Comparison of ENCODE assay signal across 20 cellular contexts in genomic region chr12:23921099-23921846, GRCh38. TPM values are rescaled to one million over a fixed set of nuclear protein-coding genes. Genes with fewer than 3 reads are reported as not detected.
DNase-seq lines count a peak whose midpoint lies in the region; ATAC-seq and TF ChIP-seq lines count a peak whose summit lies in the region.
"Had no signal": no experiment of that assay in that cellular context is flagged by ENCODE, and none has a peak within 500 bp of the region (broad histone marks: within the 10 kb centered on the region; RNA-seq: fewer than 3 reads in every experiment).

No MANE protein-coding gene starts in this region.

- no peak for ATAC-seq in SK-N-SH treated with all-trans-retinoic acid at 6 μM for 48 hours

- TF ChIP-seq POLR2A in spleen (IDR thresholded peaks at IDR 0.05), result no peak

- H3K4me3 ChIP-seq in SK-N-SH (ENCODE audit: low read depth in 2 of 2, low read length in 1 of 2) (no peak overlapping the region), MM.1S (ENCODE audit: low read length) (peak overlapping the region; percentile 48), endodermal cell (ENCODE audit: low read length) (no peak overlapping the region), spleen (peak overlapping the region in 1 of 8 donors; percentile 4)
- H3K4me3 ChIP-seq: HAP-1, sigmoid colon had no signal

- peaks cover 1% of the 10 kb centered on the region for H3K36me3 Mint-ChIP-seq in endodermal cell (ENCODE audit: low read depth)
- no peaks in the 10 kb centered on the region for H3K36me3 Mint-ChIP-seq in endothelial cell (ENCODE audit: low read depth, unreplicated experiment)
- H3K36me3 Mint-ChIP-seq: activated naive CD8-positive, alpha-beta T cell treated with anti-CD3 and anti-CD28 coated beads, Interleukin-2, amount 10 ng/mL, durations not matched to agents 7 days and 5 days had no signal

- POLR2A ChIA-PET in SK-N-SH (lab: Yijun Ruan, JAX), result no interaction called here

- WGBS in SK-N-SH (ENCODE audit: low lambda C conversion rate), result 45% methylated on average over 5 of the region's 5 CpGs
- WGBS in endodermal cell (ENCODE audit: insufficient coverage in 1 of 2, insufficient read length in 1 of 2), 2 experiments, result 79 to 100% methylated on average over 4 to 5 of the region's 5 CpGs
- WGBS in spleen, 5 donors, result 59 to 76% (median 66%) methylated on average over 5 of the region's 5 CpGs

- H3K27me3 ChIP-seq in SK-N-SH (ENCODE audit: insufficient read depth) (no peaks in the 10 kb centered on the region), MM.1S (replicated peaks; ENCODE audit: insufficient read depth, low read length) (no peaks in the 10 kb centered on the region), endodermal cell (ENCODE audit: control insufficient read depth, insufficient read depth, low read length, poor library complexity, severe bottlenecking) (no peaks in the 10 kb centered on the region), spleen (replicated peaks in 1 of 7) (no peaks in the 10 kb centered on the region)
- H3K27me3 ChIP-seq: sigmoid colon had no signal

- H3K4me1 ChIP-seq in SK-N-SH (ENCODE audit: control insufficient read depth in 1 of 2, insufficient read depth in 2 of 2, low read depth in 1 of 2, low read length in 1 of 2) (no peaks in the 10 kb centered on the region), MM.1S (ENCODE audit: low read length) (no peaks in the 10 kb centered on the region), endodermal cell (ENCODE audit: control insufficient read depth, insufficient read depth, low read length) (no peaks in the 10 kb centered on the region), spleen (no peaks in the 10 kb centered on the region)
- H3K4me1 ChIP-seq: HAP-1, sigmoid colon had no signal

- no peaks in the 10 kb centered on the region for H3K9me3 ChIP-seq in SK-N-SH
- no peaks in the 10 kb centered on the region for H3K9me3 ChIP-seq in MM.1S (replicated peaks; ENCODE audit: insufficient read depth, low read length)
- H3K9me3 ChIP-seq in endodermal cell (ENCODE audit: control insufficient read depth, low read length), result no peaks in the 10 kb centered on the region
- H3K9me3 ChIP-seq in spleen, result no peaks in the 10 kb centered on the region
- H3K9me3 ChIP-seq: HAP-1, sigmoid colon had no signal

- TF ChIP-seq CTCF in SK-N-SH (IDR thresholded peaks at IDR 0.05), result no peak
- TF ChIP-seq CTCF in MM.1S (IDR thresholded peaks at IDR 0.05; ENCODE audit: low read length), result no peak
- no peak for TF ChIP-seq CTCF in endodermal cell (conservative IDR thresholded peaks at IDR 0.05)
- no peak for TF ChIP-seq CTCF in spleen (IDR thresholded peaks at IDR 0.05 in 8 of 11, conservative IDR thresholded peaks at IDR 0.05 in 3 of 11)
- no peak for TF ChIP-seq CTCF in endothelial cell (IDR thresholded peaks at IDR 0.05; ENCODE audit: unreplicated experiment)

- no peak for TF ChIP-seq EP300 in SK-N-SH (IDR thresholded peaks at IDR 0.05; ENCODE audit: borderline replicate concordance in 1 of 2, low read depth in 1 of 2, low read length in 1 of 2)

- H3K27ac Mint-ChIP-seq in endodermal cell (peak overlapping the region; percentile 33), endothelial cell (ENCODE audit: unreplicated experiment) (no peak overlapping the region)
- H3K27ac Mint-ChIP-seq: activated naive CD8-positive, alpha-beta T cell treated with anti-CD3 and anti-CD28 coated beads, Interleukin-2, amount 10 ng/mL, durations not matched to agents 7 days and 5 days; T-helper 1 cell treated with Interleukin-12 subunit alpha and Interleukin-12 subunit beta and Interleukin-4 antibody, amounts not matched to agents 30 μg/mL and 1 μg/mL, for 36 hours had no signal

- H3F3A ChIP-seq in SK-N-SH (replicated peaks; ENCODE audit: insufficient read depth) (no peaks in the 10 kb centered on the region), MM.1S (ENCODE audit: insufficient read depth, low read length) (no peaks in the 10 kb centered on the region)

- H2AFZ ChIP-seq in SK-N-SH (ENCODE audit: low read depth) (0 out of 2 replicates have a peak overlapping the region, but pooled peaks have one; percentile 51), MM.1S (ENCODE audit: low read length) (peak overlapping the region; percentile 60)

- H3K9ac ChIP-seq in SK-N-SH, result no peak overlapping the region
- H3K9ac ChIP-seq in MM.1S (ENCODE audit: low read length), result peak overlapping the region; percentile 25; the same call in 1 of the 2 replicates
- H3K9ac ChIP-seq in endodermal cell (ENCODE audit: extremely low read depth, low read length, poor library complexity, severe bottlenecking), result no peak overlapping the region

- H3K9me2 ChIP-seq in SK-N-SH (no peaks in the 10 kb centered on the region), MM.1S (replicated peaks; ENCODE audit: insufficient read depth, low read length) (no peaks in the 10 kb centered on the region)

- DNase-seq in SK-N-SH (no peak), MM.1S (peak; percentile 50), endodermal cell (no peak), spleen (no peak), iPS-NIHi11 (ENCODE audit: low spot score) (no peak), endothelial cell (ENCODE audit: low spot score) (no peak)
- DNase-seq in effector CD8-positive, alpha-beta T cell (lab: John Stamatoyannopoulos, UW), result no peak
- DNase-seq: activated CD4-positive, CD25-positive, alpha-beta regulatory T cell treated with anti-CD3 and anti-CD28 coated beads, Interleukin-2, amount 50 U/mL, for 72 hours; activated naive CD8-positive, alpha-beta T cell treated with anti-CD3 and anti-CD28 coated beads, Interleukin-2, amount 10 ng/mL, durations not matched to agents 7 days and 5 days; C1 segment of cervical spinal cord; DND-41; NCI-H1092 treated with DMSO at 0.1 percent for 48 hours; NCI-H2171; sigmoid colon; stimulated activated CD4-positive, alpha-beta T cell treated with anti-CD3 and anti-CD28 coated beads, Interleukin-4, amount 100 ng/mL, for 1 hour had no signal

- no peaks in the 10 kb centered on the region for H3K27me3 Mint-ChIP-seq in endodermal cell (ENCODE audit: insufficient read depth)
- H3K27me3 Mint-ChIP-seq in endothelial cell (ENCODE audit: unreplicated experiment), result no peaks in the 10 kb centered on the region
- H3K27me3 Mint-ChIP-seq: activated naive CD8-positive, alpha-beta T cell treated with anti-CD3 and anti-CD28 coated beads, Interleukin-2, amount 10 ng/mL, durations not matched to agents 7 days and 5 days; central memory CD8-positive, alpha-beta T cell had no signal

- CTCF ChIA-PET in SK-N-SH (lab: Yijun Ruan, JAX), result interaction anchor here (0.9 to 1.5 kb wide), 2 partner anchors 10 to 15 kb away, joined by 3 to 4 read pairs; no protein-coding TSS in a partner anchor

- intact Hi-C loops in spleen (cut with DNase I; ENCODE audit: low total_unique reads), result no loop called here

- H3K4me2 ChIP-seq in SK-N-SH, result no peak overlapping the region
- H3K4me2 ChIP-seq in MM.1S (ENCODE audit: low read depth, low read length), result peak overlapping the region; percentile 58

- H3K79me2 ChIP-seq in SK-N-SH (ENCODE audit: insufficient read depth) (no peaks in the 10 kb centered on the region), MM.1S (ENCODE audit: low read length) (no peaks in the 10 kb centered on the region)

- no peaks in the 10 kb centered on the region for H4K20me1 ChIP-seq in SK-N-SH (ENCODE audit: insufficient read depth)
- H4K20me1 ChIP-seq in MM.1S (ENCODE audit: insufficient read depth, low read length), result no peaks in the 10 kb centered on the region

- H3K9me3 Mint-ChIP-seq in endodermal cell (no peaks in the 10 kb centered on the region), endothelial cell (ENCODE audit: unreplicated experiment) (no peaks in the 10 kb centered on the region)
- H3K9me3 Mint-ChIP-seq: activated naive CD8-positive, alpha-beta T cell treated with anti-CD3 and anti-CD28 coated beads, Interleukin-2, amount 10 ng/mL, durations not matched to agents 7 days and 5 days; central memory CD8-positive, alpha-beta T cell had no signal

- H3K27ac ChIP-seq in SK-N-SH (ENCODE audit: low read depth in 2 of 2, low read length in 1 of 2) (no peak overlapping the region), MM.1S (ENCODE audit: low read length) (peak overlapping the region; percentile 59; the same call in 1 of the 2 replicates), endodermal cell (ENCODE audit: low read depth, low read length) (no peak overlapping the region), spleen (peak overlapping the region in 6 of 8 donors; percentile 16 to 67 (median 42))
- H3K27ac ChIP-seq: 22Rv1 had no signal

- H3K36me3 ChIP-seq in SK-N-SH (replicated peaks in 1 of 2; ENCODE audit: control insufficient read depth in 1 of 2, insufficient read depth in 2 of 2, low read length in 1 of 2) (no peaks in the 10 kb centered on the region), MM.1S (replicated peaks; ENCODE audit: insufficient read depth, low read length) (no peaks in the 10 kb centered on the region), endodermal cell (ENCODE audit: control insufficient read depth, insufficient read depth, low read length) (no peaks in the 10 kb centered on the region), spleen (no peaks in the 10 kb centered on the region)
- H3K36me3 ChIP-seq: HAP-1, sigmoid colon had no signal

- H3K4me1 Mint-ChIP-seq in endodermal cell (peaks cover 8% of the 10 kb centered on the region), endothelial cell (ENCODE audit: unreplicated experiment) (peaks cover 5% of the 10 kb centered on the region)
- H3K4me1 Mint-ChIP-seq: activated naive CD8-positive, alpha-beta T cell treated with anti-CD3 and anti-CD28 coated beads, Interleukin-2, amount 10 ng/mL, durations not matched to agents 7 days and 5 days; central memory CD8-positive, alpha-beta T cell had no signal

- H3K4me3 Mint-ChIP-seq in endodermal cell, result no peak overlapping the region
- H3K4me3 Mint-ChIP-seq in endothelial cell (ENCODE audit: unreplicated experiment), result no peak overlapping the region
- H3K4me3 Mint-ChIP-seq: activated naive CD8-positive, alpha-beta T cell treated with anti-CD3 and anti-CD28 coated beads, Interleukin-2, amount 10 ng/mL, durations not matched to agents 7 days and 5 days; central memory CD8-positive, alpha-beta T cell; T-helper 1 cell treated with Interleukin-12 subunit alpha and Interleukin-12 subunit beta and Interleukin-4 antibody, amounts not matched to agents 30 μg/mL and 1 μg/mL, for 36 hours had no signal

- TF ChIP-seq RAD21 in SK-N-SH (IDR thresholded peaks at IDR 0.05; ENCODE audit: low read length), result no peak

TF ChIP-seq in SK-N-SH, 30 proteins besides CTCF, POLR2A, EP300 and RAD21 (continues in another document):
- TF ChIP-seq ELF1 (IDR thresholded peaks at IDR 0.05) (no peak), RCOR1 (IDR thresholded peaks at IDR 0.05; ENCODE audit: low read length) (no peak)

TF ChIP-seq in SK-N-SH treated with all-trans-retinoic acid at 6 μM for 48 hours, 23 proteins besides CTCF, POLR2A, EP300 and RAD21 (continues in another document):
- TF ChIP-seq ZFP3 (CRISPR knock-in tag; IDR thresholded peaks at IDR 0.05) (no peak), TOX (CRISPR knock-in tag; IDR thresholded peaks at IDR 0.05; ENCODE audit: borderline replicate concordance) (no peak)

RNA-seq across cellular contexts. Expression of gene SOX5, which starts 28.2 kb away (rescaled TPM):
- 0.21 and 0.39 TPM in 2 replicates for polyA plus RNA-seq in SK-N-SH (2012; rRNA removed)
- 0.21 and 0.30 TPM in 2 replicates for polyA plus RNA-seq in SK-N-SH (2012; cell fraction: cytosol; rRNA removed)
- 0.32 and 0.47 TPM in 2 replicates for polyA plus RNA-seq in SK-N-SH (2012; cell fraction: nucleus; rRNA removed)
- 10 to 100 TPM in 1 of 2 donors, 1 to 10 TPM in 1; 6.8 to 30.7 TPM for total RNA-seq in endodermal cell
- 17.8 TPM for polyA plus RNA-seq in endodermal cell (2013, experiment 1 of 2)
- 19.7 TPM for polyA plus RNA-seq in endodermal cell (2013, experiment 2 of 2)
- 10 to 100 TPM in 4 of 7 donors, 1 to 10 TPM in 3; 7.4 to 21.3 (median 14.4) TPM for total RNA-seq in spleen
- under 1 TPM; 0.20 to 0.35 (median 0.35) TPM for polyA plus RNA-seq in spleen
- total RNA-seq in endothelial cell (ENCODE audit: unreplicated experiment), result 23.1 TPM
- total RNA-seq: activated naive CD8-positive, alpha-beta T cell treated with anti-CD3 and anti-CD28 coated beads, Interleukin-2, amount 10 ng/mL, durations not matched to agents 7 days and 5 days had no signal

Comparison
In these comparisons a context has a peak if more than half of its experiments do, and no peak if none do; other contexts are left out.
1. H3K27ac ChIP-seq: peak in MM.1S (single experiment) and spleen (6 of 8); none in SK-N-SH (0 of 2) and endodermal cell (single experiment).